In genomic region chr17:7885357-7886226, GRCh38 we compare ENCODE assay signal across 8 cellular contexts. TPM values are rescaled to one million over a fixed set of nuclear protein-coding genes. Genes with fewer than 3 reads are reported as not detected.
A peak's percentile ranks its signal among the peaks of the same experiment; 100 is the strongest.
DNase-seq lines count a peak whose midpoint lies in the region; ATAC-seq, FAIRE-seq and TF ChIP-seq lines count a peak whose summit lies in the region.

No MANE protein-coding gene starts in this region.

- POLR2A ChIA-PET in GM10248 (lab: Yijun Ruan, JAX) = interaction anchor here (0.5 to 1.1 kb wide), 3 partner anchors 28 to 482 kb away, joined by 3 to 6 read pairs (median 5); partner anchors contain the start of genes CYB5D1, NAA38 and TMEM256
- POLR2A ChIA-PET in T-cell (lab: Charles Lee) = interaction anchor here in 1 of 2 donors (0.8 kb wide), 1 partner anchor 47 kb away, joined by 3 read pairs; no protein-coding TSS in a partner anchor
- POLR2A ChIA-PET in GM12878 (lab: Charles Lee) = interaction anchor here (0.6 to 1.3 kb wide), 8 partner anchors 27 to 336 kb away, joined by 3 to 11 read pairs (median 4); partner anchors contain the start of genes CNTROB, CYB5D1, KDM6B and NAA38

- peaks cover 5 to 11% (median 6%) of the 10 kb centered on the region in 3 donors for H3K4me1 Mint-ChIP-seq in T-cell

- TF ChIP-seq CTCF in GM10248 (IDR thresholded peaks at IDR 0.05; ENCODE audit: control extremely low read depth, extremely low read depth, low read depth, missing control alignments) = no peak
- TF ChIP-seq CTCF in GM12878 (IDR thresholded peaks at IDR 0.05 in 2 of 3, conservative IDR thresholded peaks at IDR 0.05 in 1 of 3; ENCODE audit: control insufficient read depth in 2 of 3, extremely low read depth in 1 of 3, insufficient read depth in 1 of 3, low read depth in 3 of 3, low read length in 3 of 3) = no peak

- FAIRE-seq in GM12878 (lab: Jason Lieb, UNC) = no peak

- intact Hi-C loops in GM12878 (cut with micrococcal nuclease; ENCODE audit: unreplicated experiment) = no loop called here

- in situ Hi-C loops in GM12878 (cut with MboI) = no loop called here

- peaks cover 5% of the 10 kb centered on the region for H3K36me3 Mint-ChIP-seq in T-cell

- TF ChIP-seq RAD21 in GM12878 (IDR thresholded peaks at IDR 0.05; ENCODE audit: insufficient read depth, low read depth, low read length) = no peak

- H3K9me3 ChIP-seq in GM12878 (replicated peaks; ENCODE audit: control insufficient read depth, insufficient read depth, low read length) = no peaks in the 10 kb centered on the region
- no peaks in the 10 kb centered on the region for H3K9me3 ChIP-seq in iPS-18c (ENCODE audit: control insufficient read depth, insufficient read depth, low read length)

- H3K4me3 Mint-ChIP-seq in T-cell = peak overlapping the region in 1 of 3 donors; percentile 45

- peak; percentile 67 for TF ChIP-seq POLR2A in GM12878 (IDR thresholded peaks at IDR 0.05; ENCODE audit: low read depth, low read length)

- H3K27ac Mint-ChIP-seq in T-cell = no peak overlapping the region

- peak; percentile 74 for DNase-seq in GM10248 (ENCODE audit: extremely low spot score)
- peak; percentile 60 for DNase-seq in HuH-7 (ENCODE audit: low spot score)
- DNase-seq in T-cell = peak in 22 of 34 experiments; percentile 3 to 46 (median 13)
- no peak for DNase-seq in GM12878 (ENCODE audit: low read depth, low spot score)
- DNase-seq in stimulated activated CD4-positive, alpha-beta T cell treated with anti-CD3 and anti-CD28 coated beads, Interleukin-12 subunit alpha, Interleukin-12 subunit beta, amount 100 ng/mL, for 4 hours = peak; percentile 45

- no TSS peak for BruUV-seq in GM12878 (replicated peaks; lab: Mats Ljungman, UMichigan)

- H4K20me1 ChIP-seq in GM12878 (ENCODE audit: control insufficient read depth, insufficient read depth) = no peaks in the 10 kb centered on the region

- 3% methylated on average over 29 of the region's 65 CpGs for WGBS in GM12878 (ENCODE audit: insufficient coverage, insufficient replicate concordance, low lambda C conversion rate, missing lambda C conversion rate)

- peaks cover 15% of the 10 kb centered on the region for H3K4me1 ChIP-seq in GM12878 (ENCODE audit: control insufficient read depth, insufficient read depth, low read length)

- ATAC-seq in T-cell (replicated peaks in 1 of 4) = peak in 2 of 4 experiments; percentile 1
- peak; percentile 51 for ATAC-seq in GM12878
- no peak for ATAC-seq in GM18868 (IDR thresholded peaks at IDR 0.05; ENCODE audit: unreplicated experiment)
- no peak for ATAC-seq in HG02970 (IDR thresholded peaks at IDR 0.05; ENCODE audit: low FRiP score, unreplicated experiment)

- H3K27me3 Mint-ChIP-seq in T-cell = no peaks in the 10 kb centered on the region

- peaks cover 45% of the 10 kb centered on the region for H3K79me2 ChIP-seq in GM12878 (ENCODE audit: control insufficient read depth, insufficient read depth, low read length)

- SMC1A ChIA-PET in GM12878 (lab: Charles Lee; ENCODE audit: uncharacterized antibody, unreplicated experiment) = interaction anchor here (0.8 kb wide), 1 partner anchor 22 kb away, joined by 3 read pairs; no protein-coding TSS in a partner anchor

- RAD21 ChIA-PET in GM12878 (lab: Charles Lee; ENCODE audit: unreplicated experiment) = interaction anchor here (1.0 to 1.5 kb wide), 7 partner anchors 21 to 173 kb away, joined by 3 to 6 read pairs (median 4); partner anchors contain the start of gene NAA38

- peaks cover under 1 to 2% of the 10 kb centered on the region in 2 experiments; a peak in 3 of 4 replicates for H3K36me3 ChIP-seq in GM12878 (ENCODE audit: control insufficient read depth in 2 of 2, insufficient read depth in 2 of 2, low read length in 1 of 2)

- H3K27ac ChIP-seq in GM12878 (ENCODE audit: control insufficient read depth, insufficient read depth) = peak overlapping the region; percentile 91

- CTCF ChIA-PET in GM10248 (lab: Yijun Ruan, JAX) = interaction anchor here (0.7 to 1.2 kb wide), 9 partner anchors 9 to 104 kb away, joined by 3 to 5 read pairs (median 3); partner anchors contain the start of gene NAA38
- CTCF ChIA-PET in T-cell (lab: Charles Lee) = interaction anchor here in 1 of 2 donors (0.6 to 1.0 kb wide), 2 partner anchors 172 to 233 kb away, joined by 3 to 4 read pairs; no protein-coding TSS in a partner anchor
- CTCF ChIA-PET in GM12878 (lab: Yijun Ruan, JAX) = interaction anchor here (0.8 to 1.7 kb wide), 7 partner anchors 15 to 103 kb away, joined by 3 to 6 read pairs (median 5); partner anchors contain the start of gene NAA38

- H3K9ac ChIP-seq in GM12878 (ENCODE audit: control insufficient read depth, insufficient read depth, low read length) = peak overlapping the region; percentile 87

- no peak for TF ChIP-seq EP300 in GM12878 (IDR thresholded peaks at IDR 0.05; ENCODE audit: borderline replicate concordance in 1 of 2, control insufficient read depth in 1 of 2, low read depth in 2 of 2, low read length in 2 of 2)

- H2AFZ ChIP-seq in GM12878 (ENCODE audit: control insufficient read depth, low read depth, low read length) = peak overlapping the region; percentile 37

- H3K4me3 ChIP-seq in GM12878 = peak overlapping the region; percentile 88
- peak overlapping the region; percentile 77 for H3K4me3 ChIP-seq in iPS-18c (ENCODE audit: insufficient read depth, low read depth, low read length)

- H3K27me3 ChIP-seq in GM12878 (replicated peaks in 1 of 2; ENCODE audit: control insufficient read depth in 2 of 2, insufficient read depth in 2 of 2, low read length in 1 of 2) = no peaks in the 10 kb centered on the region

- H3K9me3 Mint-ChIP-seq in T-cell = no peaks in the 10 kb centered on the region

- peak overlapping the region; percentile 96 for H3K4me2 ChIP-seq in GM12878 (ENCODE audit: control insufficient read depth, insufficient read depth)

RNA-seq across cellular contexts. Expression of gene CHD3, which starts 3.0 kb away (rescaled TPM):
- total RNA-seq in T-cell (100 to 1,000 TPM; 250 to 331 (median 274) TPM), GM12878 (2014; rRNA removed) (53.9 and 58.8 TPM in 2 replicates), GM12878 (2014; rRNA removed; fragmentation: Illumina TruSeq; extraction: Trizol) (36.8 and 37.4 TPM in 2 replicates), GM12878 (2021) (77.5 and 86.8 TPM in 2 replicates)
- total RNA-seq in GM12878 (2013; cell fraction: nucleolus; rRNA removed) = 85.9 and 102 TPM in 2 replicates
- 32.2 TPM for polyA plus RNA-seq in GM12878 (2011; ENCODE audit: low read depth)
- polyA plus RNA-seq in GM12878 (2011; rRNA removed) (32.2 and 40.8 TPM in 2 replicates), GM12878 (2014; fragmentation: Illumina TruSeq; extraction: Trizol) (53.9 and 56.1 TPM in 2 replicates), GM12878 (2014; fragmentation: Nextera tagmentation; extraction: Ambion mirVana) (1 to 10 TPM; 1.4 to 3.3 TPM), GM12878 (2014; rRNA removed) (55.1 and 69.0 TPM in 2 replicates), GM12878 (2016; fragmentation: Nextera tagmentation; extraction: Ambion mirVana) (10 to 100 TPM; 13.2 to 14.4 TPM)
- polyA plus RNA-seq in GM12878 (2011; cell fraction: cytosol; rRNA removed) = 54.9 and 68.6 TPM in 2 replicates
- 210 and 271 TPM in 2 replicates for polyA plus RNA-seq in GM12878 (2011; cell fraction: nucleus; rRNA removed)
- 61.0 and 78.0 TPM in 2 replicates for polyA plus RNA-seq in GM12878 (2012)
- polyA minus RNA-seq in GM12878 (2011; rRNA and poly(A)+ RNA removed) = 62.9 and 77.4 TPM in 2 replicates
- polyA minus RNA-seq in GM12878 (2011; cell fraction: cytosol; rRNA and poly(A)+ RNA removed) = 29.1 and 43.7 TPM in 2 replicates
- polyA minus RNA-seq in GM12878 (2011; cell fraction: nucleus; rRNA and poly(A)+ RNA removed) = 36.8 and 69.3 TPM in 2 replicates

RNA-seq across cellular contexts. Expression of gene CYB5D1, which starts 27.8 kb away (rescaled TPM):
- total RNA-seq in T-cell (10 to 100 TPM in 2 of 5 donors, 1 to 10 TPM in 3; 5.5 to 12.4 (median 8.4) TPM), GM12878 (2014; rRNA removed) (6.8 and 8.4 TPM in 2 replicates), GM12878 (2014; rRNA removed; fragmentation: Illumina TruSeq; extraction: Trizol) (5.8 and 6.6 TPM in 2 replicates), GM12878 (2021) (7.7 and 7.9 TPM in 2 replicates)
- total RNA-seq in GM12878 (2013; cell fraction: nucleolus; rRNA removed) = 6.3 and 10.0 TPM in 2 replicates
- 2.1 TPM for polyA plus RNA-seq in GM12878 (2011; ENCODE audit: low read depth)
- polyA plus RNA-seq in GM12878 (2011; rRNA removed) (6.1 and 7.3 TPM in 2 replicates), GM12878 (2014; fragmentation: Illumina TruSeq; extraction: Trizol) (8.7 and 10.7 TPM in 2 replicates), GM12878 (2014; fragmentation: Nextera tagmentation; extraction: Ambion mirVana) (1 to 10 TPM; 1.6 TPM), GM12878 (2014; rRNA removed) (6.9 and 8.1 TPM in 2 replicates), GM12878 (2016; fragmentation: Nextera tagmentation; extraction: Ambion mirVana) (1 to 10 TPM; 4.3 to 5.0 TPM)
- 5.0 and 6.7 TPM in 2 replicates for polyA plus RNA-seq in GM12878 (2011; cell fraction: cytosol; rRNA removed)
- 3.3 and 4.2 TPM in 2 replicates for polyA plus RNA-seq in GM12878 (2011; cell fraction: nucleus; rRNA removed)
- 4.1 and 5.5 TPM in 2 replicates for polyA plus RNA-seq in GM12878 (2012)
- polyA minus RNA-seq in GM12878 (2011; rRNA and poly(A)+ RNA removed) = 3.7 and 6.3 TPM in 2 replicates
- 1.6 and 2.4 TPM in 2 replicates for polyA minus RNA-seq in GM12878 (2011; cell fraction: cytosol; rRNA and poly(A)+ RNA removed)
- 3.1 and 11.2 TPM in 2 replicates for polyA minus RNA-seq in GM12878 (2011; cell fraction: nucleus; rRNA and poly(A)+ RNA removed)

RNA-seq across cellular contexts. Expression of gene NAA38, which starts 28.2 kb away (rescaled TPM):
- total RNA-seq in T-cell (10 to 100 TPM; 15.8 to 40.6 (median 33.6) TPM), GM12878 (2014; rRNA removed) (197 and 248 TPM in 2 replicates), GM12878 (2014; rRNA removed; fragmentation: Illumina TruSeq; extraction: Trizol) (98.5 and 108 TPM in 2 replicates), GM12878 (2021) (112 and 116 TPM in 2 replicates)
- total RNA-seq in GM12878 (2013; cell fraction: nucleolus; rRNA removed) = 5.1 and 8.1 TPM in 2 replicates
- 18.5 TPM for polyA plus RNA-seq in GM12878 (2011; ENCODE audit: low read depth)
- polyA plus RNA-seq in GM12878 (2011; rRNA removed) (28.4 and 82.1 TPM in 2 replicates), GM12878 (2014; fragmentation: Illumina TruSeq; extraction: Trizol) (2.7 and 31.5 TPM in 2 replicates), GM12878 (2014; fragmentation: Nextera tagmentation; extraction: Ambion mirVana) (100 to 1,000 TPM; 206 to 231 TPM), GM12878 (2014; rRNA removed) (223 and 292 TPM in 2 replicates), GM12878 (2016; fragmentation: Nextera tagmentation; extraction: Ambion mirVana) (100 to 1,000 TPM; 323 to 337 TPM)
- polyA plus RNA-seq in GM12878 (2011; cell fraction: cytosol; rRNA removed) = 113 and 206 TPM in 2 replicates
- 131 and 137 TPM in 2 replicates for polyA plus RNA-seq in GM12878 (2011; cell fraction: nucleus; rRNA removed)
- polyA plus RNA-seq in GM12878 (2012) = 83.2 and 107 TPM in 2 replicates
- polyA minus RNA-seq in GM12878 (2011; rRNA and poly(A)+ RNA removed) = 15.4 and 31.2 TPM in 2 replicates
- 64.1 and 73.8 TPM in 2 replicates for polyA minus RNA-seq in GM12878 (2011; cell fraction: cytosol; rRNA and poly(A)+ RNA removed)
- 21.2 and 34.0 TPM in 2 replicates for polyA minus RNA-seq in GM12878 (2011; cell fraction: nucleus; rRNA and poly(A)+ RNA removed)

RNA-seq across cellular contexts. Expression of gene RNF227, which starts 30.5 kb away (rescaled TPM):
- total RNA-seq in T-cell (1 to 10 TPM; 2.9 to 7.3 (median 5.2) TPM), GM12878 (2014; rRNA removed) (1.0 and 1.3 TPM in 2 replicates), GM12878 (2014; rRNA removed; fragmentation: Illumina TruSeq; extraction: Trizol) (1.0 and 1.3 TPM in 2 replicates), GM12878 (2021) (0.90 and 1.6 TPM in 2 replicates)
- 5.9 and 6.1 TPM in 2 replicates for total RNA-seq in GM12878 (2013; cell fraction: nucleolus; rRNA removed)
- polyA plus RNA-seq in GM12878 (2011; ENCODE audit: low read depth) = 0.88 TPM
- polyA plus RNA-seq in GM12878 (2011; rRNA removed) (2.8 and 3.5 TPM in 2 replicates), GM12878 (2014; fragmentation: Illumina TruSeq; extraction: Trizol) (1.1 and 1.5 TPM in 2 replicates), GM12878 (2014; fragmentation: Nextera tagmentation; extraction: Ambion mirVana) (under 1 TPM; 0.49 to 0.87 TPM), GM12878 (2014; rRNA removed) (1.7 and 5.0 TPM in 2 replicates), GM12878 (2016; fragmentation: Nextera tagmentation; extraction: Ambion mirVana) (1 to 10 TPM; 1.2 to 2.4 TPM)
- polyA plus RNA-seq in GM12878 (2011; cell fraction: cytosol; rRNA removed) = 6.5 and 7.8 TPM in 2 replicates
- 2.0 and 2.1 TPM in 2 replicates for polyA plus RNA-seq in GM12878 (2011; cell fraction: nucleus; rRNA removed)
- 1.8 and 1.9 TPM in 2 replicates for polyA plus RNA-seq in GM12878 (2012)
- polyA minus RNA-seq in GM12878 (2011; rRNA and poly(A)+ RNA removed) = 1.0 and 1.5 TPM in 2 replicates
- polyA minus RNA-seq in GM12878 (2011; cell fraction: cytosol; rRNA and poly(A)+ RNA removed) = 0.67 and 0.94 TPM in 2 replicates
- 0.36 and 0.96 TPM in 2 replicates for polyA minus RNA-seq in GM12878 (2011; cell fraction: nucleus; rRNA and poly(A)+ RNA removed)

RNA-seq across cellular contexts. Expression of gene TMEM88, which starts 30.7 kb away (rescaled TPM):
- total RNA-seq in T-cell (10 to 100 TPM in 2 of 5 donors, 1 to 10 TPM in 3; 5.8 to 27.1 (median 8.4) TPM), GM12878 (2014; rRNA removed) (0.16 and 0.62 TPM in 2 replicates), GM12878 (2014; rRNA removed; fragmentation: Illumina TruSeq; extraction: Trizol) (0.28 TPM in 1 of 2 replicates, not detected in the other), GM12878 (2021) (0.69 and 1.1 TPM in 2 replicates)
- 3.8 and 4.1 TPM in 2 replicates for total RNA-seq in GM12878 (2013; cell fraction: nucleolus; rRNA removed)
- polyA plus RNA-seq in GM12878 (2011; ENCODE audit: low read depth) = not detected
- polyA plus RNA-seq in GM12878 (2011; rRNA removed) (0.20 TPM in 1 of 2 replicates, not detected in the other), GM12878 (2014; fragmentation: Illumina TruSeq; extraction: Trizol) (0.21 TPM in 1 of 2 replicates, not detected in the other), GM12878 (2014; fragmentation: Nextera tagmentation; extraction: Ambion mirVana) (not detected), GM12878 (2014; rRNA removed) (0.22 and 2.2 TPM in 2 replicates), GM12878 (2016; fragmentation: Nextera tagmentation; extraction: Ambion mirVana) (under 1 TPM in 1 of 2 experiments, not detected in 1; 0.24 TPM)
- 0.17 and 0.27 TPM in 2 replicates for polyA plus RNA-seq in GM12878 (2011; cell fraction: cytosol; rRNA removed)
- polyA plus RNA-seq in GM12878 (2011; cell fraction: nucleus; rRNA removed) = 3.4 and 5.0 TPM in 2 replicates
- 1.2 TPM in 2 replicates for polyA plus RNA-seq in GM12878 (2012)
- not detected in 2 replicates for polyA minus RNA-seq in GM12878 (2011; rRNA and poly(A)+ RNA removed)
- not detected in 2 replicates for polyA minus RNA-seq in GM12878 (2011; cell fraction: cytosol; rRNA and poly(A)+ RNA removed)
- polyA minus RNA-seq in GM12878 (2011; cell fraction: nucleus; rRNA and poly(A)+ RNA removed) = 0.97 and 1.9 TPM in 2 replicates
